Comparison of ENCODE assay signal across 1 cellular context in the genomic region with DNA sequence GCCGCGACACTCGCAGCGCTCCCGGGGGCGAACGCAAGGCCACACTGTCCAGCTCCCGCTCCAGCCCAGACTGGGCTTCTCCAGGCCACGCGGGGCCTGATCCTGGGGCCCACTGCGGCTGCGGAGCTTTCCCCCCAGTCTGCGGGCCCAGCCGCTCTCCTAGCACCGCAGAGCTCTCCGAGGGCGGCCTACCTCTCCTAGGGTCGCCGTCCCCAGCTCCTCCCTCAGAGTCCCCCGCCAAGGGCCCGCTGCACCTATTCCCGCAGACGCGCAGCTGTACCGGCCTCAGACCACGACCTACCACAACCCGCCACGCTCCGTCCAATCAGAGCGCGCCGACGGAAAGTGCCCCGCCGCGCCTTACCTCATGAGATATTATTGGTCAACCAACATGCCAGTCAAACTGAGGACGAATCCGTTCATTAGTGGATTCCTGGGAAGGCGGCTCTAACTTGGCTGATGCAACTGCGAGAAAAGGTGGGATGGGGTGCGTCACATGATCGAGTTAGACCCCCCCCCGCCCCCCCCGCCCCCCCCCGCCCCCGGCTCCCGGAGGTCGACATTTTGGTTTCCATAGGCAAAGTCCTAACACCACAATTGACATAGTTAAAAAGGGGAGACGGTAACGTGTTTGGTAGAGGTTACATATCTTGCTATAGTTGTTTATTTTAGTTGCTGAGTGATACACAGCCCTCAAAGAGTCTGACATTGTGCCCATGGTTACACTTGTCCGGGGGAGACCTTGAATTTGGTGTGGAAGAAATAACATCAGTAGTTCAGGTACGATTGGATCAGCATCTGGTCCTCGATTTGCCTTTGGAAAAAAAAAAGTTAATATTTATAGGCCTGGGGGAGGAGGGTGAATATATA.
TF ChIP-seq lines count a peak whose summit lies in the region.

A gene (minus strand): TSS at position 278 of the 870 bp plus-strand sequence. CDS start 6,743 bp downstream, outside the sequence.

TF ChIP-seq in K562, 482 proteins besides CTCF, POLR2A, EP300 and RAD21 (continued from another document and continues in another):
- TF ChIP-seq PTBP1 (IDR thresholded peaks at IDR 0.05; ENCODE audit: low read depth, low read length) (no peak), HSF4 (CRISPR knock-in tag; IDR thresholded peaks at IDR 0.05; ENCODE audit: borderline replicate concordance) (no peak), SMARCC2 (IDR thresholded peaks at IDR 0.05; ENCODE audit: low read depth) (no peak), ZNF780A (CRISPR knock-in tag; IDR thresholded peaks at IDR 0.05) (no peak), POLR2G (IDR thresholded peaks at IDR 0.05; ENCODE audit: low read depth, low read length) (peak; percentile 98), NCOR1 (IDR thresholded peaks at IDR 0.05) (no peak; the same call in 1 of the 2 replicates), SMAD2 (IDR thresholded peaks at IDR 0.05; ENCODE audit: low read depth, low read length) (no peak), ARNT (IDR thresholded peaks at IDR 0.05) (no peak), SRF (CRISPR knock-in tag; IDR thresholded peaks at IDR 0.05) (peak; percentile 34 to 52; a peak in 1 of 4 replicates), TARDBP (IDR thresholded peaks at IDR 0.05) (peak; percentile 30; the same call in 1 of the 2 replicates), ZFP30 (CRISPR knock-in tag; IDR thresholded peaks at IDR 0.05; ENCODE audit: borderline replicate concordance) (no peak), MEF2A (IDR thresholded peaks at IDR 0.05; ENCODE audit: control insufficient read depth, low read depth, low read length) (no peak), ZNF134 (CRISPR knock-in tag; conservative IDR thresholded peaks at IDR 0.05) (no peak), JUNB (CRISPR knock-in tag; conservative IDR thresholded peaks at IDR 0.05) (no peak), SMAD3 (CRISPR knock-in tag; conservative IDR thresholded peaks at IDR 0.05) (peak; percentile 83; the same call in 1 of the 2 replicates), KAT7 (CRISPR knock-in tag; IDR thresholded peaks at IDR 0.05; ENCODE audit: borderline replicate concordance) (peak; percentile 77; the same call in 1 of the 2 replicates), ZNF785 (CRISPR knock-in tag; IDR thresholded peaks at IDR 0.05) (no peak), ESRRA (IDR thresholded peaks at IDR 0.05; ENCODE audit: borderline replicate concordance, low read depth) (peak; percentile 74; the same call in 1 of the 2 replicates), TAF15 (IDR thresholded peaks at IDR 0.05; ENCODE audit: low read depth, low read length) (no peak), POU5F1 (IDR thresholded peaks at IDR 0.05; ENCODE audit: borderline replicate concordance, low read depth, low read length, partially characterized antibody) (no peak), ASH1L (IDR thresholded peaks at IDR 0.05; ENCODE audit: borderline replicate concordance, low read depth, partially characterized antibody) (peak; percentile 95), SP2 (IDR thresholded peaks at IDR 0.05; ENCODE audit: extremely low read depth, low read depth, low read length, poor library complexity, severe bottlenecking) (peak; percentile 89), DPF2 (IDR thresholded peaks at IDR 0.05) (peak; percentile 13; the same call in 1 of the 2 replicates), ATF1 (CRISPR knock-in tag; IDR thresholded peaks at IDR 0.05) (no peak), ATF1 (tag; IDR thresholded peaks at IDR 0.05) (peak; percentile 91), TAF1 (IDR thresholded peaks at IDR 0.05; ENCODE audit: control insufficient read depth, extremely low read depth, insufficient read depth, low read length, severe bottlenecking) (peak; percentile 96), SMAD4 (CRISPR knock-in tag; conservative IDR thresholded peaks at IDR 0.05) (peak; percentile 74), MCM5 (IDR thresholded peaks at IDR 0.05; ENCODE audit: low read depth) (no peak), EZH2 (IDR thresholded peaks at IDR 0.05; ENCODE audit: borderline replicate concordance, low read depth, low read length) (no peak), HNRNPH1 (optimal IDR thresholded peaks at IDR 0.05; ENCODE audit: low read depth, low read length) (no peak), DIDO1 (tag; IDR thresholded peaks at IDR 0.05; ENCODE audit: low read depth) (no peak), ZNF143 (CRISPR knock-in tag; IDR thresholded peaks at IDR 0.05) (no peak; the same call in 1 of the 2 replicates), CREBBP (IDR thresholded peaks at IDR 0.05; ENCODE audit: low read depth, low read length) (no peak), POLR2H (tag; IDR thresholded peaks at IDR 0.05; ENCODE audit: low read depth) (peak; percentile 97), ZNF696 (CRISPR knock-in tag; conservative IDR thresholded peaks at IDR 0.05) (no peak), ZZZ3 (IDR thresholded peaks at IDR 0.05) (no peak), NFE2 (IDR thresholded peaks at IDR 0.05; ENCODE audit: low read depth) (no peak), NFIC (IDR thresholded peaks at IDR 0.05) (peak; percentile 61), NCOA2 (IDR thresholded peaks at IDR 0.05; ENCODE audit: partially characterized antibody in 2 of 2) (no peak), CBX3 (IDR thresholded peaks at IDR 0.05; ENCODE audit: borderline replicate concordance in 1 of 2, low read length in 2 of 2) (no peak), ZNF644 (tag; IDR thresholded peaks at IDR 0.05; ENCODE audit: low read depth) (no peak; the same call in 1 of the 2 replicates), MEF2D (tag; conservative IDR thresholded peaks at IDR 0.05; ENCODE audit: low read depth) (no peak), CXXC5 (CRISPR knock-in tag; IDR thresholded peaks at IDR 0.05) (peak; percentile 91), KHSRP (IDR thresholded peaks at IDR 0.05) (0 out of 2 replicates have a peak, but pooled peaks have one; percentile 32), HMG20B (CRISPR knock-in tag; IDR thresholded peaks at IDR 0.05) (no peak), SMARCA4 (IDR thresholded peaks at IDR 0.05) (no peak), PHF20 (IDR thresholded peaks at IDR 0.05; ENCODE audit: partially characterized antibody) (peak; percentile 56)
- TF ChIP-seq, protein P1, sequence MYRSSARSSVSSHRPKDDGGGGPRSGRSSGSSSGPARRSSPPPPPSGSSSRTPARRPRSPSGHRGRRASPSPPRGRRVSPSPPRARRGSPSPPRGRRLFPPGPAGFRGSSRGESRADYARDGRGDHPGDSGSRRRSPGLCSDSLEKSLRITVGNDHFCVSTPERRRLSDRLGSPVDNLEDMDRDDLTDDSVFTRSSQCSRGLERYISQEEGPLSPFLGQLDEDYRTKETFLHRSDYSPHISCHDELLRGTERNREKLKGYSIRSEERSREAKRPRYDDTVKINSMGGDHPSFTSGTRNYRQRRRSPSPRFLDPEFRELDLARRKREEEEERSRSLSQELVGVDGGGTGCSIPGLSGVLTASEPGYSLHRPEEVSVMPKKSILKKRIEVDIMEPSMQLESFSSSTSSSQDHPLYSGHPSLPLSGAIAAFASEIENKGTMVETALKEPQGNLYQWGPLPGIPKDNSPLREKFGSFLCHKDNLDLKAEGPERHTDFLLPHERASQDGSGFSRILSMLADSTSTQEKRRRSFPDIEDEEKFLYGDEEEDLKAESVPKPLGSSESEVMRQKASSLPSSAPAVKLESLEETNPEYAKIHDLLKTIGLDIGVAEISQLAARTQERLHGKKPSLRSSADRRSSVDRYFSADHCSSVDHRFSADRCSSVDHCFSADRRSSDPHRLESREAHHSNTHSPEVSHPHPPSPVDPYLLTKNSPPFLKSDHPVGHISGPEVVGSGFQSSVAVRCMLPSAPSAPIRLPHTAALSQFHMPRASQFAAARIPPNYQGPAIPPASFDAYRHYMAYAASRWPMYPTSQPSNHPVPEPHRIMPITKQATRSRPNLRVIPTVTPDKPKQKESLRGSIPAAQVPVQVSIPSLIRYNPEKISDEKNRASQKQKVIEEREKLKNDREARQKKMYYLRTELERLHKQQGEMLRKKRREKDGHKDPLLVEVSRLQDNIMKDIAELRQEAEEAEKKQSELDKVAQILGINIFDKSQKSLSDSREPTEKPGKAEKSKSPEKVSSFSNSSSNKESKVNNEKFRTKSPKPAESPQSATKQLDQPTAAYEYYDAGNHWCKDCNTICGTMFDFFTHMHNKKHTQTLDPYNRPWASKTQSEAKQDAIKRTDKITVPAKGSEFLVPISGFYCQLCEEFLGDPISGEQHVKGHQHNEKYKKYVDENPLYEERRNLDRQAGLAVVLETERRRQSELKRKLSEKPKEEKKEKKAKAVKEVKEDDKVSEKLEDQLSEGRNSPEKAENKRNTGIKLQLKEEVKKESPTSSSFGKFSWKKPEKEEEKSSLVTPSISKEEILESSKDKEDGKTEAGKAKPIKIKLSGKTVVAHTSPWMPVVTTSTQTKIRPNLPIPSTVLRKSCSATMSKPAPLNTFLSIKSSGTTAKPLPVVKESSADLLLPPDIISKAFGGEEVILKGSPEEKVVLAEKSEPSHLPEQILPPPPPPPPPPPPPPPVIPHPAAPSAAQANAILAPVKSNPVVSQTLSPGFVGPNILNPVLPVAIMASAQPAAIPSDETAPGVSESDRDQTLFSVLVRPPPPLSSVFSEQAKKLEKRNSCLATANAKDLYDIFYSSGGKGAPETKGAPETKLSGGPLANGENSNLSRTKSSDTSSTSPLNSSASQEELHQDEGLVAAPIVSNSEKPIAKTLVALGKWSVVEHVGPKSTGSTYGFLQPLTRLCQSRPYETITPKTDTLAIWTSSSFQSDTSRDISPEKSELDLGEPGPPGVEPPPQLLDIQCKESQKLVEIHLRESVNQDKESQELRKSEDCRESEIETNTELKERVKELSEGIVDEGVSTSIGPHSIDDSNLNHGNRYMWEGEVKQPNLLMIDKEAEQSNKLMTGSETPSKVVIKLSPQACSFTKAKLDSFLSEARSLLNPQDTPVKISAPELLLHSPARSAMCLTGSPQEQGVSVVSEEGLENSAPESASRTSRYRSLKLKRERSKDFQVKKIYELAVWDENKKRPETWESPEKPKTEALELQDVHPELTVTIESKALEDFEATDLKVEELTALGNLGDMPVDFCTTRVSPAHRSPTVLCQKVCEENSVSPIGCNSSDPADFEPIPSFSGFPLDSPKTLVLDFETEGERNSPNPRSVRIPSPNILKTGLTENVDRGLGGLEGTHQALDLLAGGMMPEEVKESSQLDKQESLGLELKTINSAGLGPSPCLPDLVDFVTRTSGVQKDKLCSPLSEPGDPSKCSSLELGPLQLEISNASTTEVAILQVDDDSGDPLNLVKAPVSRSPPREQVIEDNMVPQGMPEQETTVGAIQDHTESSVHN (IDR thresholded peaks at IDR 0.05; ENCODE audit: borderline replicate concordance in 1 of 2, low read depth in 1 of 2), result no peak
- TF ChIP-seq, protein P2, sequence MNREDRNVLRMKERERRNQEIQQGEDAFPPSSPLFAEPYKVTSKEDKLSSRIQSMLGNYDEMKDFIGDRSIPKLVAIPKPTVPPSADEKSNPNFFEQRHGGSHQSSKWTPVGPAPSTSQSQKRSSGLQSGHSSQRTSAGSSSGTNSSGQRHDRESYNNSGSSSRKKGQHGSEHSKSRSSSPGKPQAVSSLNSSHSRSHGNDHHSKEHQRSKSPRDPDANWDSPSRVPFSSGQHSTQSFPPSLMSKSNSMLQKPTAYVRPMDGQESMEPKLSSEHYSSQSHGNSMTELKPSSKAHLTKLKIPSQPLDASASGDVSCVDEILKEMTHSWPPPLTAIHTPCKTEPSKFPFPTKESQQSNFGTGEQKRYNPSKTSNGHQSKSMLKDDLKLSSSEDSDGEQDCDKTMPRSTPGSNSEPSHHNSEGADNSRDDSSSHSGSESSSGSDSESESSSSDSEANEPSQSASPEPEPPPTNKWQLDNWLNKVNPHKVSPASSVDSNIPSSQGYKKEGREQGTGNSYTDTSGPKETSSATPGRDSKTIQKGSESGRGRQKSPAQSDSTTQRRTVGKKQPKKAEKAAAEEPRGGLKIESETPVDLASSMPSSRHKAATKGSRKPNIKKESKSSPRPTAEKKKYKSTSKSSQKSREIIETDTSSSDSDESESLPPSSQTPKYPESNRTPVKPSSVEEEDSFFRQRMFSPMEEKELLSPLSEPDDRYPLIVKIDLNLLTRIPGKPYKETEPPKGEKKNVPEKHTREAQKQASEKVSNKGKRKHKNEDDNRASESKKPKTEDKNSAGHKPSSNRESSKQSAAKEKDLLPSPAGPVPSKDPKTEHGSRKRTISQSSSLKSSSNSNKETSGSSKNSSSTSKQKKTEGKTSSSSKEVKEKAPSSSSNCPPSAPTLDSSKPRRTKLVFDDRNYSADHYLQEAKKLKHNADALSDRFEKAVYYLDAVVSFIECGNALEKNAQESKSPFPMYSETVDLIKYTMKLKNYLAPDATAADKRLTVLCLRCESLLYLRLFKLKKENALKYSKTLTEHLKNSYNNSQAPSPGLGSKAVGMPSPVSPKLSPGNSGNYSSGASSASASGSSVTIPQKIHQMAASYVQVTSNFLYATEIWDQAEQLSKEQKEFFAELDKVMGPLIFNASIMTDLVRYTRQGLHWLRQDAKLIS (CRISPR knock-in tag; IDR thresholded peaks at IDR 0.05), result peak; percentile 99
- TF ChIP-seq, protein P3, sequence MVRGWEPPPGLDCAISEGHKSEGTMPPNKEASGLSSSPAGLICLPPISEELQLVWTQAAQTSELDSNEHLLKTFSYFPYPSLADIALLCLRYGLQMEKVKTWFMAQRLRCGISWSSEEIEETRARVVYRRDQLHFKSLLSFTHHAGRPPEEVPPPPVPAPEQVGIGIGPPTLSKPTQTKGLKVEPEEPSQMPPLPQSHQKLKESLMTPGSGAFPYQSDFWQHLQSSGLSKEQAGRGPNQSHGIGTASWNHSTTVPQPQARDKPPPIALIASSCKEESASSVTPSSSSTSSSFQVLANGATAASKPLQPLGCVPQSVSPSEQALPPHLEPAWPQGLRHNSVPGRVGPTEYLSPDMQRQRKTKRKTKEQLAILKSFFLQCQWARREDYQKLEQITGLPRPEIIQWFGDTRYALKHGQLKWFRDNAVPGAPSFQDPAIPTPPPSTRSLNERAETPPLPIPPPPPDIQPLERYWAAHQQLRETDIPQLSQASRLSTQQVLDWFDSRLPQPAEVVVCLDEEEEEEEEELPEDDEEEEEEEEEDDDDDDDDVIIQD (CRISPR knock-in tag; IDR thresholded peaks at IDR 0.05), result peak; percentile 60; the same call in 1 of the 2 replicates
- TF ChIP-seq, protein P4, sequence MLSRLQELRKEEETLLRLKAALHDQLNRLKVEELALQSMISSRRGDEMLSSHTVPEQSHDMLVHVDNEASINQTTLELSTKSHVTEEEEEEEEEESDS (CRISPR knock-in tag; IDR thresholded peaks at IDR 0.05), result no peak
- TF ChIP-seq, protein P5, sequence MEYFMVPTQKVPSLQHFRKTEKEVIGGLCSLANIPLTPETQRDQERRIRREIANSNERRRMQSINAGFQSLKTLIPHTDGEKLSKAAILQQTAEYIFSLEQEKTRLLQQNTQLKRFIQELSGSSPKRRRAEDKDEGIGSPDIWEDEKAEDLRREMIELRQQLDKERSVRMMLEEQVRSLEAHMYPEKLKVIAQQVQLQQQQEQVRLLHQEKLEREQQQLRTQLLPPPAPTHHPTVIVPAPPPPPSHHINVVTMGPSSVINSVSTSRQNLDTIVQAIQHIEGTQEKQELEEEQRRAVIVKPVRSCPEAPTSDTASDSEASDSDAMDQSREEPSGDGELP (CRISPR knock-in tag; IDR thresholded peaks at IDR 0.05; ENCODE audit: borderline replicate concordance), result peak; percentile 96
- TF ChIP-seq, protein P6, sequence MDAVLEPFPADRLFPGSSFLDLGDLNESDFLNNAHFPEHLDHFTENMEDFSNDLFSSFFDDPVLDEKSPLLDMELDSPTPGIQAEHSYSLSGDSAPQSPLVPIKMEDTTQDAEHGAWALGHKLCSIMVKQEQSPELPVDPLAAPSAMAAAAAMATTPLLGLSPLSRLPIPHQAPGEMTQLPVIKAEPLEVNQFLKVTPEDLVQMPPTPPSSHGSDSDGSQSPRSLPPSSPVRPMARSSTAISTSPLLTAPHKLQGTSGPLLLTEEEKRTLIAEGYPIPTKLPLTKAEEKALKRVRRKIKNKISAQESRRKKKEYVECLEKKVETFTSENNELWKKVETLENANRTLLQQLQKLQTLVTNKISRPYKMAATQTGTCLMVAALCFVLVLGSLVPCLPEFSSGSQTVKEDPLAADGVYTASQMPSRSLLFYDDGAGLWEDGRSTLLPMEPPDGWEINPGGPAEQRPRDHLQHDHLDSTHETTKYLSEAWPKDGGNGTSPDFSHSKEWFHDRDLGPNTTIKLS (IDR thresholded peaks at IDR 0.05; ENCODE audit: borderline replicate concordance, low read depth), result peak; percentile 56; the same call in 1 of the 2 replicates
